Comparison of ENCODE assay signal across 11 cellular contexts in genomic region chr1:11707621-11708276, GRCh38. TPM values are rescaled to one million over a fixed set of nuclear protein-coding genes. Genes with fewer than 3 reads are reported as not detected.
DNase-seq lines count a peak whose midpoint lies in the region; ATAC-seq and TF ChIP-seq lines count a peak whose summit lies in the region.
"Had no signal": no experiment of that assay in that cellular context is flagged by ENCODE, and none has a peak within 500 bp of the region (broad histone marks: within the 10 kb centered on the region; RNA-seq: fewer than 3 reads in every experiment).

No MANE protein-coding gene starts in this region.

- intact Hi-C loops in left ventricle myocardium inferior (cut with micrococcal nuclease) (no loop called here), thyroid gland (cut with DNase I) (no loop called here), spleen (cut with DNase I; ENCODE audit: low total_unique reads) (no loop called here)

- no peak for ATAC-seq in GM21526 (IDR thresholded peaks at IDR 0.05; ENCODE audit: low FRiP score, unreplicated experiment)

- no peaks in the 10 kb centered on the region for H3K36me3 ChIP-seq in left ventricle myocardium inferior
- H3K36me3 ChIP-seq in thyroid gland = no peaks in the 10 kb centered on the region
- H3K36me3 ChIP-seq in spleen = no peaks in the 10 kb centered on the region

- H3K4me1 ChIP-seq in left ventricle myocardium inferior (peaks cover 18% of the 10 kb centered on the region), thyroid gland (peaks cover 0 to 11% of the 10 kb centered on the region in 2 donors), spleen (peaks cover 0 to 3% (median 0%) of the 10 kb centered on the region in 6 donors)

- WGBS in thyroid gland, 2 donors = 25 to 35% methylated on average over 11 to 17 of the region's 17 CpGs
- 48 to 56% (median 55%) methylated on average over 15 to 17 of the region's 17 CpGs for WGBS in spleen, 5 donors

- TF ChIP-seq POLR2A in thyroid gland (IDR thresholded peaks at IDR 0.05) (no peak), spleen (IDR thresholded peaks at IDR 0.05) (no peak)

- DNase-seq in NCI-H2196 (lab: John Stamatoyannopoulos, UW; ENCODE audit: unreplicated experiment) (peak; percentile 24), NCI-H2196 treated with DMSO at 0.1 percent for 48 hours (lab: John Stamatoyannopoulos, UW; ENCODE audit: unreplicated experiment) (no peak), NCI-H524 (lab: John Stamatoyannopoulos, UW) (peak; percentile 93 to 94), left ventricle myocardium inferior (peak; percentile 78), thyroid gland (peak; percentile 89 to 94), spleen (no peak), HPDE6-E6E7 (ENCODE audit: extremely low spot score) (no peak)
- DNase-seq: activated naive CD4-positive, alpha-beta T cell treated with anti-CD3 and anti-CD28 coated beads for 36 hours; IMR-90; mesenchymal stem cell had no signal

- H3K4me3 ChIP-seq in left ventricle myocardium inferior = no peak overlapping the region
- H3K4me3 ChIP-seq in thyroid gland (replicated peaks in 1 of 3) = no peak overlapping the region
- H3K4me3 ChIP-seq in spleen = no peak overlapping the region

- peaks cover 75% of the 10 kb centered on the region for H3K27me3 ChIP-seq in left ventricle myocardium inferior (ENCODE audit: low read depth)
- H3K27me3 ChIP-seq in thyroid gland = no peaks in the 10 kb centered on the region
- peaks cover 0 to 81% (median 9%) of the 10 kb centered on the region in 7 donors for H3K27me3 ChIP-seq in spleen (replicated peaks in 1 of 7)

- TF ChIP-seq CTCF in left ventricle myocardium inferior (IDR thresholded peaks at IDR 0.05; ENCODE audit: borderline replicate concordance) (no peak), thyroid gland (IDR thresholded peaks at IDR 0.05) (no peak), spleen (IDR thresholded peaks at IDR 0.05 in 8 of 11, conservative IDR thresholded peaks at IDR 0.05 in 3 of 11) (no peak)

- H3K9me3 ChIP-seq in left ventricle myocardium inferior (replicated peaks) (no peaks in the 10 kb centered on the region), thyroid gland (no peaks in the 10 kb centered on the region), spleen (no peaks in the 10 kb centered on the region)

- peak overlapping the region; percentile 83 for H3K27ac ChIP-seq in left ventricle myocardium inferior (replicated peaks)
- H3K27ac ChIP-seq in thyroid gland = no peak overlapping the region
- H3K27ac ChIP-seq in spleen = no peak overlapping the region

RNA-seq across cellular contexts. Expression of gene DRAXIN, which starts 16.2 kb away (rescaled TPM):
- total RNA-seq in left ventricle myocardium inferior = 0.05 TPM
- total RNA-seq in thyroid gland = not detected
- under 1 TPM in 4 of 7 donors, not detected in 3; 0.09 to 0.37 (median 0.17) TPM for total RNA-seq in spleen
- polyA plus RNA-seq in spleen = under 1 TPM; 0.04 to 0.10 (median 0.06) TPM

RNA-seq across cellular contexts. Expression of gene MAD2L2, which starts 26.8 kb away (rescaled TPM):
- total RNA-seq in left ventricle myocardium inferior = 17.2 TPM
- total RNA-seq in thyroid gland = 10 to 100 TPM; 12.0 to 43.9 (median 21.5) TPM
- total RNA-seq in spleen = 10 to 100 TPM; 22.7 to 41.0 (median 29.8) TPM
- 10 to 100 TPM; 30.8 to 42.1 (median 37.2) TPM for polyA plus RNA-seq in spleen

RNA-seq across cellular contexts. Expression of gene AGTRAP, which starts 28.2 kb away (rescaled TPM):
- total RNA-seq in left ventricle myocardium inferior (16.6 TPM), thyroid gland (10 to 100 TPM; 35.6 to 72.4 (median 63.6) TPM), spleen (100 to 1,000 TPM in 2 of 7 donors, 10 to 100 TPM in 5; 48.5 to 120 (median 64.2) TPM)
- 10 to 100 TPM; 40.8 to 54.7 (median 50.5) TPM for polyA plus RNA-seq in spleen

RNA-seq across cellular contexts. Expression of gene FBXO6, which starts 43.7 kb away (rescaled TPM):
- 10.3 TPM for total RNA-seq in left ventricle myocardium inferior
- total RNA-seq in thyroid gland = 10 to 100 TPM in 2 of 4 donors, 1 to 10 TPM in 2; 8.1 to 10.9 (median 10.3) TPM
- 10 to 100 TPM in 6 of 7 donors, 1 to 10 TPM in 1; 8.1 to 21.2 (median 14.5) TPM for total RNA-seq in spleen
- 10 to 100 TPM; 13.1 to 19.5 (median 16.5) TPM for polyA plus RNA-seq in spleen

RNA-seq across cellular contexts. Expression of gene FBXO44, which starts 53.1 kb away (rescaled TPM):
- total RNA-seq in left ventricle myocardium inferior (20.2 TPM), thyroid gland (10 to 100 TPM; 33.1 to 40.9 (median 34.4) TPM), spleen (10 to 100 TPM; 15.3 to 30.5 (median 21.6) TPM)
- polyA plus RNA-seq in spleen = 10 to 100 TPM; 27.9 to 39.4 (median 37.1) TPM

Comparison
In these comparisons a context has a peak if more than half of its experiments do, and no peak if none do; other contexts are left out.
1. DNase-seq: peak in NCI-H2196 (single experiment), NCI-H524 (2 of 2), left ventricle myocardium inferior (single experiment) and thyroid gland (2 of 2); none in NCI-H2196 treated with DMSO at 0.1 percent for 48 hours (single experiment), spleen (single experiment) and HPDE6-E6E7 (single experiment).